ENCODE assay signal across 32 cellular contexts in genomic region chr2:62440281-62440946, GRCh38.
"Had no signal": no experiment of that assay in that cellular context is flagged by ENCODE, and none has a peak within 500 bp of the region (broad histone marks: within the 10 kb centered on the region; RNA-seq: fewer than 3 reads in every experiment).

No MANE protein-coding gene starts in this region.

- H3K36me3 ChIP-seq: brain microvascular endothelial cell, SJCRH30, WERI-Rb-1 had no signal

- H3K4me3 ChIP-seq: SJCRH30, SK-N-MC had no signal

- H3K27me3 ChIP-seq: brain microvascular endothelial cell, SJCRH30 had no signal

- H3K9me3 ChIP-seq: SJCRH30 had no signal

- DNase-seq: activated CD4-positive, alpha-beta memory T cell treated with anti-CD3 and anti-CD28 coated beads, Interleukin-2, amount 10 ng/mL, durations not matched to agents 7 days and 5 days; activated CD4-positive, alpha-beta T cell treated with anti-CD3 and anti-CD28 coated beads for 1 hour; activated CD4-positive, alpha-beta T cell treated with anti-CD3 and anti-CD28 coated beads for 48 hours; activated CD4-positive, CD25-positive, alpha-beta regulatory T cell; activated CD8-positive, alpha-beta memory T cell treated with anti-CD3 and anti-CD28 coated beads for 24 hours; activated CD8-positive, alpha-beta memory T cell treated with anti-CD3 and anti-CD28 coated beads, Interleukin-2, amount 10 ng/mL, durations not matched to agents 7 days and 5 days; activated CD8-positive, alpha-beta memory T cell treated with anti-CD3 and anti-CD28 coated beads, Interleukin-2, amount 50 U/mL, for 48 hours; activated effector memory CD4-positive, alpha-beta T cell treated with anti-CD3 and anti-CD28 coated beads, Interleukin-2, amount 50 U/mL, for 16 hours; activated naive CD4-positive, alpha-beta T cell; activated naive CD4-positive, alpha-beta T cell treated with anti-CD3 and anti-CD28 coated beads, Interleukin-2, amount 50 U/mL, for 16 hours; activated naive CD8-positive, alpha-beta T cell treated with anti-CD3 and anti-CD28 coated beads for 36 hours; activated T-cell treated with anti-CD3 and anti-CD28 coated beads, Interleukin-2, amount 50 U/mL, for 48 hours; amniotic stem cell; aorta; brain microvascular endothelial cell; central memory CD4-positive, alpha-beta T cell; NCI-H1048; NCI-H1105 treated with DMSO at 0.1 percent for 48 hours; NCI-H1436; NCI-H1694; NCI-H1930; NCI-H510A; NCI-H526; NCI-H748 treated with DMSO at 0.1 percent for 48 hours; NK-92 treated with Interleukin-12 subunit alpha and Interleukin-12 subunit beta, amount 100 ng/mL, for 24 hours; OCI-M1; SHP77; SJCRH30; T1000; WERI-Rb-1 had no signal

- H3K27ac ChIP-seq: brain microvascular endothelial cell, SJCRH30, SK-N-MC, WERI-Rb-1 had no signal

- ATAC-seq: activated CD8-positive, alpha-beta memory T cell treated with anti-CD3 and anti-CD28 coated beads, Interleukin-2, amount 10 ng/mL, durations not matched to agents 7 days and 5 days; Panc1 had no signal

- H3K4me1 ChIP-seq: SJCRH30 had no signal
